In genomic region chr7:54931532-54931931, GRCh38 we compare ENCODE assay signal across 31 cellular contexts.
"Had no signal": no experiment of that assay in that cellular context is flagged by ENCODE, and none has a peak within 500 bp of the region (broad histone marks: within the 10 kb centered on the region; RNA-seq: fewer than 3 reads in every experiment).

No MANE protein-coding gene starts in this region.

- DNase-seq: activated CD4-positive, alpha-beta memory T cell treated with anti-CD3 and anti-CD28 coated beads, Interleukin-2, amount 10 ng/mL, durations not matched to agents 7 days and 5 days; activated CD4-positive, alpha-beta T cell treated with anti-CD3 and anti-CD28 coated beads for 1 hour; activated CD4-positive, alpha-beta T cell treated with anti-CD3 and anti-CD28 coated beads for 4 hours; activated CD4-positive, alpha-beta T cell treated with anti-CD3 and anti-CD28 coated beads, Interleukin-2, amount 10 ng/mL, durations not matched to agents 7 days and 5 days; activated CD4-positive, alpha-beta T cell treated with anti-CD3 and anti-CD28 coated beads, Interleukin-2, amount 50 U/mL, for 4 hours; activated CD8-positive, alpha-beta memory T cell treated with anti-CD3 and anti-CD28 coated beads, Interleukin-2, amount 50 U/mL, for 48 hours; activated gamma-delta T cell; activated naive CD4-positive, alpha-beta T cell; activated naive CD4-positive, alpha-beta T cell treated with anti-CD3 and anti-CD28 coated beads, Interleukin-2, amount 50 U/mL, for 16 hours; activated naive CD8-positive, alpha-beta T cell treated with anti-CD3 and anti-CD28 coated beads for 36 hours; activated naive CD8-positive, alpha-beta T cell treated with anti-CD3 and anti-CD28 coated beads, Interleukin-2, amount 50 U/mL, for 24 hours; activated T-cell treated with anti-CD3 and anti-CD28 coated beads for 4 hours; activated T-cell treated with anti-CD3 and anti-CD28 coated beads, Interleukin-2, amount 50 U/mL, for 24 hours; activated T-cell treated with anti-CD3 and anti-CD28 coated beads, Interleukin-2, amount 50 U/mL, for 72 hours; adrenal gland; amygdala; aorta; body of pancreas; caudate nucleus; cerebellar nuclear complex; colonic mucosa; dorsolateral prefrontal cortex; effector memory CD4-positive, alpha-beta T cell; erythroblast; foreskin keratinocyte; gastrocnemius medialis; glutamatergic neuron; heart left ventricle; T-helper 1 cell; T-helper 2 cell had no signal

- H3K9me3 ChIP-seq: body of pancreas, colonic mucosa had no signal

- H3K9me3 Mint-ChIP-seq: activated CD4-positive, alpha-beta memory T cell treated with anti-CD3 and anti-CD28 coated beads, Interleukin-2, amount 10 ng/mL, durations not matched to agents 7 days and 5 days had no signal

- ATAC-seq: activated naive CD8-positive, alpha-beta T cell treated with anti-CD3 and anti-CD28 coated beads, Interleukin-2, amount 50 U/mL, for 24 hours; activated T-cell treated with anti-CD3 and anti-CD28 coated beads, Interleukin-2, amount 50 U/mL, for 72 hours; body of pancreas; foreskin keratinocyte; gastrocnemius medialis; heart left ventricle had no signal

- H3K4me3 Mint-ChIP-seq: activated CD4-positive, alpha-beta memory T cell treated with anti-CD3 and anti-CD28 coated beads, Interleukin-2, amount 10 ng/mL, durations not matched to agents 7 days and 5 days; activated CD4-positive, alpha-beta T cell treated with anti-CD3 and anti-CD28 coated beads, Interleukin-2, amount 10 ng/mL, durations not matched to agents 7 days and 5 days; activated naive CD8-positive, alpha-beta T cell treated with anti-CD3 and anti-CD28 coated beads for 36 hours; activated naive CD8-positive, alpha-beta T cell treated with anti-CD3 and anti-CD28 coated beads, Interleukin-2, amount 50 U/mL, for 24 hours; activated T-cell treated with anti-CD3 and anti-CD28 coated beads, Interleukin-2, amount 50 U/mL, for 24 hours; activated T-cell treated with anti-CD3 and anti-CD28 coated beads, Interleukin-2, amount 50 U/mL, for 72 hours; dendritic cell treated with granulocyte-macrophage colony-stimulating factor and Interleukin-4, amounts not matched to agents 40 ng/mL and 50 ng/mL, for 4 days had no signal

- H3K4me1 Mint-ChIP-seq: activated CD4-positive, alpha-beta memory T cell treated with anti-CD3 and anti-CD28 coated beads, Interleukin-2, amount 10 ng/mL, durations not matched to agents 7 days and 5 days; activated naive CD8-positive, alpha-beta T cell treated with anti-CD3 and anti-CD28 coated beads for 36 hours; activated naive CD8-positive, alpha-beta T cell treated with anti-CD3 and anti-CD28 coated beads, Interleukin-2, amount 50 U/mL, for 24 hours had no signal

- H3K27ac Mint-ChIP-seq: activated CD4-positive, alpha-beta memory T cell treated with anti-CD3 and anti-CD28 coated beads, Interleukin-2, amount 10 ng/mL, durations not matched to agents 7 days and 5 days; activated CD4-positive, alpha-beta T cell treated with anti-CD3 and anti-CD28 coated beads, Interleukin-2, amount 10 ng/mL, durations not matched to agents 7 days and 5 days; activated naive CD8-positive, alpha-beta T cell treated with anti-CD3 and anti-CD28 coated beads for 36 hours; activated naive CD8-positive, alpha-beta T cell treated with anti-CD3 and anti-CD28 coated beads, Interleukin-2, amount 50 U/mL, for 24 hours; activated T-cell treated with anti-CD3 and anti-CD28 coated beads, Interleukin-2, amount 50 U/mL, for 24 hours; activated T-cell treated with anti-CD3 and anti-CD28 coated beads, Interleukin-2, amount 50 U/mL, for 72 hours; dendritic cell treated with granulocyte-macrophage colony-stimulating factor and Interleukin-4, amounts not matched to agents 40 ng/mL and 50 ng/mL, for 4 days had no signal
